In genomic region chr3:33885496-33885895, GRCh38 we compare ENCODE assay signal across 1 cellular context.
TF ChIP-seq lines count a peak whose summit lies in the region.

No MANE protein-coding gene starts in this region.

TF ChIP-seq in K562, 482 proteins besides CTCF, POLR2A, EP300 and RAD21 (continued from another document):
- TF ChIP-seq FOXO4 (CRISPR knock-in tag; IDR thresholded peaks at IDR 0.05): no peak
- no peak for TF ChIP-seq ZNF384 (IDR thresholded peaks at IDR 0.05; ENCODE audit: low read depth, low read length)
- no peak for TF ChIP-seq SP2 (IDR thresholded peaks at IDR 0.05; ENCODE audit: extremely low read depth, low read depth, low read length, poor library complexity, severe bottlenecking)
- no peak for TF ChIP-seq POLR3A (IDR thresholded peaks at IDR 0.05; ENCODE audit: borderline replicate concordance, extremely low read depth, insufficient read depth, insufficient read length)
- TF ChIP-seq ZNF395 (CRISPR knock-in tag; IDR thresholded peaks at IDR 0.05): no peak
- TF ChIP-seq ZBTB5 (IDR thresholded peaks at IDR 0.05): 0 out of 2 replicates have a peak, but pooled peaks have one; percentile 10
- TF ChIP-seq PHB2 (IDR thresholded peaks at IDR 0.05; ENCODE audit: low read depth): 0 out of 2 replicates have a peak, but pooled peaks have one; percentile 14
- TF ChIP-seq JUNB (CRISPR knock-in tag; conservative IDR thresholded peaks at IDR 0.05): no peak
- peak; percentile 26; the same call in 1 of the 2 replicates for TF ChIP-seq MCM3 (IDR thresholded peaks at IDR 0.05)
